Comparison of ENCODE assay signal across 27 cellular contexts in genomic region chr4:140906984-140907962, GRCh38.
"Had no signal": no experiment of that assay in that cellular context is flagged by ENCODE, and none has a peak within 500 bp of the region (broad histone marks: within the 10 kb centered on the region; RNA-seq: fewer than 3 reads in every experiment).

No MANE protein-coding gene starts in this region.

- H3K36me3 ChIP-seq: adrenal gland had no signal

- H3K27me3 ChIP-seq: adrenal gland, SJCRH30 had no signal

- H3K9me3 ChIP-seq: adrenal gland, SJCRH30 had no signal

- H3K27ac ChIP-seq: SJCRH30 had no signal

- H3K4me3 ChIP-seq: adrenal gland, SJCRH30 had no signal

- H3K4me1 ChIP-seq: SJCRH30 had no signal

- FAIRE-seq: bronchial epithelial cell had no signal

- DNase-seq: activated CD4-positive, alpha-beta T cell treated with anti-CD3 and anti-CD28 coated beads for 48 hours; activated CD4-positive, alpha-beta T cell treated with anti-CD3 and anti-CD28 coated beads, Interleukin-2, amount 50 U/mL, for 4 hours; activated CD4-positive, CD25-positive, alpha-beta regulatory T cell treated with anti-CD3 and anti-CD28 coated beads, Interleukin-2, amount 50 U/mL, for 72 hours; activated CD8-positive, alpha-beta memory T cell treated with anti-CD3 and anti-CD28 coated beads, Interleukin-2, amount 50 U/mL, for 48 hours; activated CD8-positive, alpha-beta T cell treated with anti-CD3 and anti-CD28 coated beads, Interleukin-2, amount 10 ng/mL, durations not matched to agents 7 days and 5 days; activated naive CD4-positive, alpha-beta T cell treated with anti-CD3 and anti-CD28 coated beads, Interleukin-2, amount 50 U/mL, for 16 hours; activated naive CD8-positive, alpha-beta T cell treated with anti-CD3 and anti-CD28 coated beads, Interleukin-2, amount 10 ng/mL, durations not matched to agents 7 days and 5 days; activated T-cell treated with anti-CD3 and anti-CD28 coated beads, Interleukin-2, amount 50 U/mL, for 1 hour; adrenal gland; aorta; KG1; NCI-H1048; NCI-H1417; NCI-H1930; NCI-H345; NCI-H510A; NCI-H69; NK-92 treated with Interleukin-12 subunit alpha and Interleukin-12 subunit beta, amount 100 ng/mL, for 24 hours; OCI-M1; RPMI8226; SJCRH30; T-helper 17 cell; T-helper 9 cell had no signal

- ATAC-seq: activated CD8-positive, alpha-beta T cell treated with anti-CD3 and anti-CD28 coated beads, Interleukin-2, amount 10 ng/mL, durations not matched to agents 7 days and 5 days; Panc1; Right ventricle myocardium inferior; T-helper 17 cell; WTC11 had no signal
